ENCODE assay signal across 1 cellular context in the genomic region with DNA sequence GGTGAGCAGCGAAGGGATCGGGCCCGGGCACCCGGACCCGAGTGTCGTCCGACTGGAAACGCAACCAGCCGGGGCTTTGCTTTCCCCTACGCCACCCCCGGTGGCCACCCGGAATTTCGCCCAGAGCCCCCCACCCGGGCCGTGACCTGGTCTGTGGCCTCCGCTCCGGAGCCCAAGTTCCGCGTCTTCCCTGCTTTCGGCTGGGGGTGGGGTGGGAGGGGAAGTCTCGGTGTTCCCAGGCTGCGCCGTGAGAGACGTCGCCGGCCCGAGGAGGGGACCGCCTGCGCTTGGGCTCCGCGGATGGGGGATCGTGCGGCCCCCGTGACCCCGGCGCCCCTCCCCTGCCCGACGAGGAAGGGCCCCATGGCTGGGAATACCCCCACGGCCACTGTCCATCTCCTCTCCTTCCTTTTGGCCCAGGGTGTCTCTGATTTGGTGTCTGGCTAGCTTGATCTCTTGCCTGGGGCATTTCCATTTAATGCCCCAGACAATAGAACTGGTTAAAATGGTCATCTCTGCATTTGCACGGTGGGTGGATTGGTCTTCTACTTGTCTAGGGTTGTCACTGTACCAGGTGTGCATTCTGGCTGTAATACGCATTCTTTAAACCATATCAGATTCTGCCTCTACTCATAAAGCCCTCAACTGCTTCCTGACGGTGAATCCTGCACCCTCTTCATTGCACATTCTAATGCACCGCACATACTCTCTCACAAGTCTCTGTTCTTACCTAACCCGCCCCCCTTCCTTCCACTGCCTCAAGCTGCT.
TF ChIP-seq lines count a peak whose summit lies in the region.

No MANE protein-coding gene starts in this region.

TF ChIP-seq in K562, 482 proteins besides CTCF, POLR2A, EP300 and RAD21 (continued from another document):
- TF ChIP-seq, protein P1, sequence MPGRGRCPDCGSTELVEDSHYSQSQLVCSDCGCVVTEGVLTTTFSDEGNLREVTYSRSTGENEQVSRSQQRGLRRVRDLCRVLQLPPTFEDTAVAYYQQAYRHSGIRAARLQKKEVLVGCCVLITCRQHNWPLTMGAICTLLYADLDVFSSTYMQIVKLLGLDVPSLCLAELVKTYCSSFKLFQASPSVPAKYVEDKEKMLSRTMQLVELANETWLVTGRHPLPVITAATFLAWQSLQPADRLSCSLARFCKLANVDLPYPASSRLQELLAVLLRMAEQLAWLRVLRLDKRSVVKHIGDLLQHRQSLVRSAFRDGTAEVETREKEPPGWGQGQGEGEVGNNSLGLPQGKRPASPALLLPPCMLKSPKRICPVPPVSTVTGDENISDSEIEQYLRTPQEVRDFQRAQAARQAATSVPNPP (IDR thresholded peaks at IDR 0.05; ENCODE audit: borderline replicate concordance, insufficient read depth, insufficient read length): no peak
- TF ChIP-seq CAMTA2 (CRISPR knock-in tag; conservative IDR thresholded peaks at IDR 0.05) (no peak), HDAC6 (IDR thresholded peaks at IDR 0.05; ENCODE audit: low read depth, low read length) (no peak), HCFC1 (IDR thresholded peaks at IDR 0.05; ENCODE audit: low read depth, low read length) (0 out of 2 replicates have a peak, but pooled peaks have one; percentile 12), TOE1 (IDR thresholded peaks at IDR 0.05; ENCODE audit: borderline replicate concordance) (no peak), TOE1 (CRISPR knock-in tag; IDR thresholded peaks at IDR 0.05; ENCODE audit: borderline replicate concordance, low read depth) (no peak), CEBPG (CRISPR knock-in tag; IDR thresholded peaks at IDR 0.05) (no peak), CEBPG (tag; conservative IDR thresholded peaks at IDR 0.05 in 1 of 2, IDR thresholded peaks at IDR 0.05 in 1 of 2) (no peak)
- TF ChIP-seq, protein P2, sequence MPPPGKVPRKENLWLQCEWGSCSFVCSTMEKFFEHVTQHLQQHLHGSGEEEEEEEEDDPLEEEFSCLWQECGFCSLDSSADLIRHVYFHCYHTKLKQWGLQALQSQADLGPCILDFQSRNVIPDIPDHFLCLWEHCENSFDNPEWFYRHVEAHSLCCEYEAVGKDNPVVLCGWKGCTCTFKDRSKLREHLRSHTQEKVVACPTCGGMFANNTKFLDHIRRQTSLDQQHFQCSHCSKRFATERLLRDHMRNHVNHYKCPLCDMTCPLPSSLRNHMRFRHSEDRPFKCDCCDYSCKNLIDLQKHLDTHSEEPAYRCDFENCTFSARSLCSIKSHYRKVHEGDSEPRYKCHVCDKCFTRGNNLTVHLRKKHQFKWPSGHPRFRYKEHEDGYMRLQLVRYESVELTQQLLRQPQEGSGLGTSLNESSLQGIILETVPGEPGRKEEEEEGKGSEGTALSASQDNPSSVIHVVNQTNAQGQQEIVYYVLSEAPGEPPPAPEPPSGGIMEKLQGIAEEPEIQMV (tag; conservative IDR thresholded peaks at IDR 0.05; ENCODE audit: low read depth): no peak
- TF ChIP-seq, protein P3, sequence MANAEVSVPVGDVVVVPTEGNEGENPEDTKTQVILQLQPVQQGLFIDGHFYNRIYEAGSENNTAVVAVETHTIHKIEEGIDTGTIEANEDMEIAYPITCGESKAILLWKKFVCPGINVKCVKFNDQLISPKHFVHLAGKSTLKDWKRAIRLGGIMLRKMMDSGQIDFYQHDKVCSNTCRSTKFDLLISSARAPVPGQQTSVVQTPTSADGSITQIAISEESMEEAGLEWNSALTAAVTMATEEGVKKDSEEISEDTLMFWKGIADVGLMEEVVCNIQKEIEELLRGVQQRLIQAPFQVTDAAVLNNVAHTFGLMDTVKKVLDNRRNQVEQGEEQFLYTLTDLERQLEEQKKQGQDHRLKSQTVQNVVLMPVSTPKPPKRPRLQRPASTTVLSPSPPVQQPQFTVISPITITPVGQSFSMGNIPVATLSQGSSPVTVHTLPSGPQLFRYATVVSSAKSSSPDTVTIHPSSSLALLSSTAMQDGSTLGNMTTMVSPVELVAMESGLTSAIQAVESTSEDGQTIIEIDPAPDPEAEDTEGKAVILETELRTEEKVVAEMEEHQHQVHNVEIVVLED (CRISPR knock-in tag; IDR thresholded peaks at IDR 0.05): no peak
TF ChIP-seq in K562: peak in this region for 13.
